ENCODE assay signal across 12 cellular contexts in the genomic region with DNA sequence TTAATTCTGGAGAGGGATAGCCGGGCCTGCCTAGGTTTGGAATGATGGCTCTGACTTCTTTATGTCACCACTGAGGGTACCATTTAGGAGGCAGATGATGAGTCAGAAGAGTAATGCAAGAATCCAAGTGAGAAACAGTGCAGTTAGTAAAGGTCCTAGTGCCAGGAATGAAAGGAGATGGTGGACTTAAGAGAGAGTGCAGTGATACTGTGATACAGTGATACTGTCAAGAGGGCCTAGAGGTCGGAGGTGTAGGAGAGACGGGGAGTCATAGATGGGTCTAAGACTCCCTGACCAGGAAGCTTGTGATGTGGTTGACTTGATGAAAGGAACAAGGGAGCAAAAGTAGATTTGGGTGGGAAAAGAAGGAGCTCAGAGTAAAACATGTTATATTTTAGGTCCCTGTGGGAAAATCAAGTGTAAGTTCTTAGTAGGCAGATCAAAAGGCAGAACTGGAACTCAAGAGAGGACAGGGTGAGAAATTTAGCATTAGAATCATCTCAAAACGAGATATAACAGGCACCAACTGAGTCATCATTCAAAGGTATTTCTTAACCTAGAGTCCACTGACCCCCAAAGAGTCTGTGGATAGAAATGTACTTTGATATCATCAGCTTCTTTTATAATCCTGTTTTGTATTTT.
DNase-seq lines count a peak whose midpoint lies in the region; ATAC-seq, FAIRE-seq and TF ChIP-seq lines count a peak whose summit lies in the region.
"Had no signal": no experiment of that assay in that cellular context is flagged by ENCODE, and none has a peak within 500 bp of the region (broad histone marks: within the 10 kb centered on the region; RNA-seq: fewer than 3 reads in every experiment).

No MANE protein-coding gene starts in this region.

- no peaks in the 10 kb centered on the region; the same call in none of the 2 replicates for H3K36me3 ChIP-seq in MM.1S (replicated peaks; ENCODE audit: insufficient read depth, low read length)
- H3K36me3 ChIP-seq in stomach, result peaks cover 31 to 99% (median 88%) of the 10 kb centered on the region in 4 donors

- H3K36me3 Mint-ChIP-seq in naive thymus-derived CD8-positive, alpha-beta T cell, result peaks cover 20 to 73% (median 49%) of the 10 kb centered on the region in 3 donors

- peak overlapping the region; percentile 10; the same call in 1 of the 2 replicates for H3K4me2 ChIP-seq in MM.1S (ENCODE audit: low read depth, low read length)

- H3K9me3 ChIP-seq in MM.1S (replicated peaks; ENCODE audit: insufficient read depth, low read length), result no peaks in the 10 kb centered on the region
- H3K9me3 ChIP-seq in stomach, result no peaks in the 10 kb centered on the region
- H3K9me3 ChIP-seq: gastroesophageal sphincter, vagina had no signal

- no peaks in the 10 kb centered on the region for H3K27me3 Mint-ChIP-seq in naive thymus-derived CD8-positive, alpha-beta T cell

- H3K27ac Mint-ChIP-seq in naive thymus-derived CD8-positive, alpha-beta T cell, result peak overlapping the region; percentile 63 to 94 (median 88)

- H3K27me3 ChIP-seq in MM.1S (replicated peaks; ENCODE audit: insufficient read depth, low read length), result no peaks in the 10 kb centered on the region
- H3K27me3 ChIP-seq in stomach, result no peaks in the 10 kb centered on the region
- H3K27me3 ChIP-seq: gastroesophageal sphincter, vagina had no signal

- H3K4me3 ChIP-seq in MM.1S (ENCODE audit: low read length) (no peak overlapping the region), stomach (no peak overlapping the region)
- H3K4me3 ChIP-seq: gastroesophageal sphincter, vagina had no signal

- H3K4me1 ChIP-seq in MM.1S (ENCODE audit: low read length) (peaks cover 6% of the 10 kb centered on the region; the same call in 1 of the 2 replicates), stomach (no peaks in the 10 kb centered on the region)
- H3K4me1 ChIP-seq: gastroesophageal sphincter, vagina had no signal

- WGBS in stomach, 5 donors, result 86 to 95% (median 92%) methylated on average over 4 of the region's 4 CpGs

- H3K9ac ChIP-seq in MM.1S (ENCODE audit: low read length), result no peak overlapping the region

- POLR2A ChIA-PET in naive thymus-derived CD8-positive, alpha-beta T cell (lab: Charles Lee), result interaction anchor here (0.7 to 0.9 kb wide), 2 partner anchors 27 to 241 kb away, joined by 3 read pairs; partner anchors contain the start of gene UBE2D3

- TF ChIP-seq CTCF in MM.1S (IDR thresholded peaks at IDR 0.05; ENCODE audit: low read length), result no peak
- no peak for TF ChIP-seq CTCF in stomach (IDR thresholded peaks at IDR 0.05)
- no peak for TF ChIP-seq CTCF in GM13977 (IDR thresholded peaks at IDR 0.05; ENCODE audit: extremely low read depth, insufficient read depth, missing control alignments)

- no peaks in the 10 kb centered on the region for H3K9me2 ChIP-seq in MM.1S (replicated peaks; ENCODE audit: insufficient read depth, low read length)

- H3K79me2 ChIP-seq in MM.1S (ENCODE audit: low read length), result no peaks in the 10 kb centered on the region

- no peaks in the 10 kb centered on the region; the same call in 1 of the 2 replicates for H3F3A ChIP-seq in MM.1S (ENCODE audit: insufficient read depth, low read length)

- H3K27ac ChIP-seq in MM.1S (ENCODE audit: low read length), result peak overlapping the region; percentile 27; the same call in 1 of the 2 replicates
- no peak overlapping the region for H3K27ac ChIP-seq in stomach
- H3K27ac ChIP-seq: gastroesophageal sphincter, vagina had no signal

- H3K4me3 Mint-ChIP-seq in naive thymus-derived CD8-positive, alpha-beta T cell, result peak overlapping the region; percentile 10 to 81 (median 58)

- H4K20me1 ChIP-seq in MM.1S (ENCODE audit: insufficient read depth, low read length), result no peaks in the 10 kb centered on the region

- intact Hi-C loops in stomach (cut with DNase I; ENCODE audit: low total_unique reads), result no loop called here

- peaks cover 0 to 3% (median 0%) of the 10 kb centered on the region in 9 donors for H3K9me3 Mint-ChIP-seq in naive thymus-derived CD8-positive, alpha-beta T cell

- no peak for TF ChIP-seq EP300 in stomach (IDR thresholded peaks at IDR 0.05)

- in situ Hi-C loops in GM13977 (cut with MboI; ENCODE audit: low pct_unique_long_range_greater_than_20kb, low sequenced_read_pairs, unreplicated experiment), result loop anchor here (10.0 kb wide), 1 partner anchor 81 kb away; the partner anchor contains the start of gene NFKB1

- no peak for DNase-seq in MM.1S
- no peak for DNase-seq in naive thymus-derived CD8-positive, alpha-beta T cell
- no peak for DNase-seq in stomach
- no peak for DNase-seq in urothelium cell line (ENCODE audit: low spot score)
- no peak for DNase-seq in GM13977 (ENCODE audit: low spot score)
- DNase-seq: dermis blood vessel endothelial cell, DMS79, retina had no signal

- peak; percentile 64 for ATAC-seq in GM18868 (IDR thresholded peaks at IDR 0.05; ENCODE audit: unreplicated experiment)
- peak; percentile 55 for ATAC-seq in GM21619 (IDR thresholded peaks at IDR 0.05; ENCODE audit: unreplicated experiment)
- ATAC-seq in naive thymus-derived CD8-positive, alpha-beta T cell, result peak; percentile 31 to 44
- ATAC-seq: gastroesophageal sphincter had no signal

- FAIRE-seq in urothelium cell line (lab: Jason Lieb, UNC), result no peak

- H2AFZ ChIP-seq in MM.1S (ENCODE audit: low read length), result no peak overlapping the region

- no peak for TF ChIP-seq POLR2A in stomach (IDR thresholded peaks at IDR 0.05)

- peaks cover 42 to 70% (median 69%) of the 10 kb centered on the region in 4 donors for H3K4me1 Mint-ChIP-seq in naive thymus-derived CD8-positive, alpha-beta T cell
